Comparison of ENCODE assay signal across 9 cellular contexts in genomic region chr5:140298183-140298601, GRCh38. TPM values are rescaled to one million over a fixed set of nuclear protein-coding genes. Genes with fewer than 3 reads are reported as not detected.
A peak's percentile ranks its signal among the peaks of the same experiment; 100 is the strongest.
DNase-seq lines count a peak whose midpoint lies in the region; ATAC-seq and TF ChIP-seq lines count a peak whose summit lies in the region.
"Had no signal": no experiment of that assay in that cellular context is flagged by ENCODE, and none has a peak within 500 bp of the region (broad histone marks: within the 10 kb centered on the region; RNA-seq: fewer than 3 reads in every experiment).

No MANE protein-coding gene starts in this region.

- H3K36me3 ChIP-seq in ACC112 (ENCODE audit: insufficient read depth, low read length) (0 out of 2 replicates have a peak, but pooled peaks cover 5% of the 10 kb centered on the region), mesendoderm (ENCODE audit: control insufficient read depth, insufficient read depth, low read length) (no peaks in the 10 kb centered on the region)
- no peaks in the 10 kb centered on the region for H3K36me3 ChIP-seq in CD4-positive, alpha-beta memory T cell (ENCODE audit: insufficient read depth, low read length)

- no peak overlapping the region for H3K4ac ChIP-seq in mesendoderm (ENCODE audit: low read depth, low read length)

- peaks cover 40 to 62% (median 50%) of the 10 kb centered on the region in 4 donors for H3K4me1 Mint-ChIP-seq in CD4-positive, alpha-beta memory T cell
- H3K4me1 Mint-ChIP-seq in stimulated activated naive CD8-positive, alpha-beta T cell treated with anti-CD3 and anti-CD28 coated beads, Interleukin-15, amount 100 ng/mL, for 72 hours, result peaks cover 50% of the 10 kb centered on the region

- ATAC-seq in stimulated activated naive CD8-positive, alpha-beta T cell treated with anti-CD3 and anti-CD28 coated beads, Interleukin-15, amount 100 ng/mL, for 72 hours, result no peak

- no peak overlapping the region for H3K56ac ChIP-seq in mesendoderm (ENCODE audit: low read length)

- no peak overlapping the region for H3K4me2 ChIP-seq in mesendoderm (ENCODE audit: low read length)

- in situ Hi-C loops in KBM-7 (cut with MboI; ENCODE audit: low pct_unique_long_range_greater_than_20kb, low sequenced_read_pairs), result no loop called here

- no peak for TF ChIP-seq CTCF in cardiac fibroblast (IDR thresholded peaks at IDR 0.05; ENCODE audit: low read depth, low read length)

- WGBS in mesendoderm (ENCODE audit: extremely low coverage, insufficient coverage, low lambda C conversion rate), result no CpG with 5 or more reads among the region's 1 CpG

- H3K4me1 ChIP-seq in ACC112 (ENCODE audit: control insufficient read depth, insufficient read depth, low read length, unreplicated experiment) (peaks cover 82% of the 10 kb centered on the region), mesendoderm (ENCODE audit: control insufficient read depth, low read depth, low read length) (no peaks in the 10 kb centered on the region)
- H3K4me1 ChIP-seq in CD4-positive, alpha-beta memory T cell (ENCODE audit: insufficient read depth, low read length), result peaks cover 33% of the 10 kb centered on the region

- H2BK15ac ChIP-seq in mesendoderm (replicated peaks; ENCODE audit: low read depth), result no peak overlapping the region

- H2BK120ac ChIP-seq in mesendoderm (ENCODE audit: low read depth, low read length), result no peak overlapping the region

- no peaks in the 10 kb centered on the region for H3K9me3 ChIP-seq in CD4-positive, alpha-beta memory T cell (ENCODE audit: control insufficient read depth in 1 of 2, low read length in 2 of 2)

- H3K27ac Mint-ChIP-seq in CD4-positive, alpha-beta memory T cell, result peak overlapping the region in 1 of 7 donors; percentile 25
- H3K27ac Mint-ChIP-seq in stimulated activated naive CD8-positive, alpha-beta T cell treated with anti-CD3 and anti-CD28 coated beads, Interleukin-15, amount 100 ng/mL, for 72 hours, result no peak overlapping the region

- no peak overlapping the region for H2BK5ac ChIP-seq in mesendoderm (ENCODE audit: low read length)

- no peak overlapping the region for H2AFZ ChIP-seq in ACC112 (ENCODE audit: low read length, unreplicated experiment)

- H3K4me3 Mint-ChIP-seq in CD4-positive, alpha-beta memory T cell, result no peak overlapping the region
- no peak overlapping the region for H3K4me3 Mint-ChIP-seq in stimulated activated naive CD8-positive, alpha-beta T cell treated with anti-CD3 and anti-CD28 coated beads, Interleukin-15, amount 100 ng/mL, for 72 hours

- H3K79me2 ChIP-seq in ACC112 (ENCODE audit: control insufficient read depth, insufficient read depth, low read length, unreplicated experiment), result peaks cover 73% of the 10 kb centered on the region
- peaks cover 35% of the 10 kb centered on the region for H3K79me2 ChIP-seq in mesendoderm (ENCODE audit: control insufficient read depth, insufficient read depth, low read length)

- H3K27me3 ChIP-seq in ACC112 (ENCODE audit: insufficient read depth, low read length) (no peaks in the 10 kb centered on the region), mesendoderm (ENCODE audit: insufficient read depth, low read length, poor library complexity) (no peaks in the 10 kb centered on the region)
- no peaks in the 10 kb centered on the region for H3K27me3 ChIP-seq in CD4-positive, alpha-beta memory T cell (ENCODE audit: insufficient read depth, low read length)

- no peak overlapping the region for H4K5ac ChIP-seq in mesendoderm (ENCODE audit: low read length)

- H2AK5ac ChIP-seq in mesendoderm (ENCODE audit: low read length), result no peak overlapping the region

- peak; percentile 88 for DNase-seq in HT1080 (ENCODE audit: low read depth)
- peak; percentile 37 to 84 for DNase-seq in cardiac fibroblast (ENCODE audit: low read depth in 2 of 2)
- peak; percentile 85 for DNase-seq in mesendoderm
- no peak for DNase-seq in activated CD8-positive, alpha-beta memory T cell treated with anti-CD3 and anti-CD28 coated beads, Interleukin-2, amount 50 U/mL, for 48 hours
- DNase-seq in CD4-positive, alpha-beta memory T cell, result no peak
- DNase-seq in stimulated activated naive CD8-positive, alpha-beta T cell treated with anti-CD3 and anti-CD28 coated beads, Interleukin-15, amount 100 ng/mL, for 72 hours, result no peak
- no peak for DNase-seq in KBM-7
- DNase-seq: activated CD4-positive, alpha-beta T cell treated with anti-CD3 and anti-CD28 coated beads for 1 hour had no signal

- H4K8ac ChIP-seq in mesendoderm (ENCODE audit: low read depth, low read length), result no peak overlapping the region

- intact Hi-C loops in CD4-positive, alpha-beta memory T cell (cut with micrococcal nuclease), result loop anchor here (5.0 kb wide), 1 partner anchor 41 kb away; no protein-coding TSS in a partner anchor

- no peak overlapping the region for H3K23ac ChIP-seq in mesendoderm (ENCODE audit: low read length)

- no peak overlapping the region for H3K9ac ChIP-seq in mesendoderm (ENCODE audit: low read length)

- H3K18ac ChIP-seq in mesendoderm (ENCODE audit: low read length), result no peak overlapping the region

- H3K27me3 Mint-ChIP-seq in CD4-positive, alpha-beta memory T cell, result no peaks in the 10 kb centered on the region
- H3K27me3 Mint-ChIP-seq in stimulated activated naive CD8-positive, alpha-beta T cell treated with anti-CD3 and anti-CD28 coated beads, Interleukin-15, amount 100 ng/mL, for 72 hours, result no peaks in the 10 kb centered on the region

- CTCF ChIA-PET in CD4-positive, alpha-beta memory T cell (lab: Charles Lee; ENCODE audit: partially characterized antibody), result interaction anchor here (1.0 to 1.5 kb wide), 3 partner anchors 53 to 60 kb away, joined by 3 to 6 read pairs (median 4); no protein-coding TSS in a partner anchor

- no peaks in the 10 kb centered on the region for H3K9me3 Mint-ChIP-seq in CD4-positive, alpha-beta memory T cell
- no peaks in the 10 kb centered on the region for H3K9me3 Mint-ChIP-seq in stimulated activated naive CD8-positive, alpha-beta T cell treated with anti-CD3 and anti-CD28 coated beads, Interleukin-15, amount 100 ng/mL, for 72 hours

- POLR2A ChIA-PET in CD4-positive, alpha-beta memory T cell (lab: Charles Lee; ENCODE audit: partially characterized antibody), result no interaction called here

- peak overlapping the region; percentile 87 for H3K27ac ChIP-seq in ACC112 (ENCODE audit: low read depth, low read length)
- no peak overlapping the region for H3K27ac ChIP-seq in mesendoderm (ENCODE audit: low read depth, low read length)
- H3K27ac ChIP-seq in CD4-positive, alpha-beta memory T cell (ENCODE audit: low read depth, low read length), result no peak overlapping the region

- H3K79me1 ChIP-seq in mesendoderm (ENCODE audit: low read length), result peaks cover 5% of the 10 kb centered on the region

- peak overlapping the region; percentile 25; the same call in 1 of the 2 replicates for H3K4me3 ChIP-seq in ACC112 (ENCODE audit: low read depth, low read length)
- no peak overlapping the region for H3K4me3 ChIP-seq in cardiac fibroblast (replicated peaks in 1 of 2; ENCODE audit: low read depth in 2 of 2, low read length in 2 of 2)
- H3K4me3 ChIP-seq in mesendoderm (ENCODE audit: low read length), result no peak overlapping the region
- no peak overlapping the region for H3K4me3 ChIP-seq in CD4-positive, alpha-beta memory T cell (ENCODE audit: low read length in 2 of 2)

- H3K36me3 Mint-ChIP-seq in CD4-positive, alpha-beta memory T cell, result peaks cover 21 to 37% of the 10 kb centered on the region in 2 donors

RNA-seq across cellular contexts. Expression of gene PFDN1, which starts 4.7 kb away (rescaled TPM):
- total RNA-seq in HT1080 (2014; rRNA removed; shearing (Covaris generic)), result 114 and 149 TPM in 2 replicates
- 174 and 198 TPM in 2 replicates for polyA plus RNA-seq in HT1080 (2015; cell fraction: cytosol; rRNA removed)
- 73.5 and 77.0 TPM in 2 replicates for polyA plus RNA-seq in HT1080 (2015; cell fraction: nucleus; rRNA removed)
- 297 TPM for polyA plus RNA-seq in mesendoderm (2013, experiment 1 of 2)
- polyA plus RNA-seq in mesendoderm (2013, experiment 2 of 2), result 277 TPM
- 10 to 100 TPM; 24.8 to 26.2 TPM for total RNA-seq in CD4-positive, alpha-beta memory T cell
- 100 to 1,000 TPM; 116 to 223 TPM for polyA plus RNA-seq in CD4-positive, alpha-beta memory T cell

RNA-seq across cellular contexts. Expression of gene HBEGF, which starts 48.2 kb away (rescaled TPM):
- 55.7 and 61.2 TPM in 2 replicates for total RNA-seq in HT1080 (2014; rRNA removed; shearing (Covaris generic))
- 108 and 109 TPM in 2 replicates for polyA plus RNA-seq in HT1080 (2015; cell fraction: cytosol; rRNA removed)
- 89.7 and 96.6 TPM in 2 replicates for polyA plus RNA-seq in HT1080 (2015; cell fraction: nucleus; rRNA removed)
- polyA plus RNA-seq in mesendoderm (2013, experiment 1 of 2), result 6.7 TPM
- 7.2 TPM for polyA plus RNA-seq in mesendoderm (2013, experiment 2 of 2)
- under 1 TPM; 0.52 to 0.86 TPM for total RNA-seq in CD4-positive, alpha-beta memory T cell
- 1 to 10 TPM; 1.2 to 2.4 TPM for polyA plus RNA-seq in CD4-positive, alpha-beta memory T cell

Comparison
In these comparisons a context has a peak if more than half of its experiments do, and no peak if none do; other contexts are left out.
1. DNase-seq: peak in HT1080 (single experiment), cardiac fibroblast (2 of 2) and mesendoderm (single experiment); none in activated CD8-positive, alpha-beta memory T cell treated with anti-CD3 and anti-CD28 coated beads, Interleukin-2, amount 50 U/mL, for 48 hours (single experiment), CD4-positive, alpha-beta memory T cell (0 of 5), stimulated activated naive CD8-positive, alpha-beta T cell treated with anti-CD3 and anti-CD28 coated beads, Interleukin-15, amount 100 ng/mL, for 72 hours (0 of 2) and KBM-7 (single experiment).
2. RNA of gene HBEGF, which starts 48.2 kb away (total RNA-seq): 55.7 to 61.2 TPM in HT1080; 0.52 to 0.86 TPM in CD4-positive, alpha-beta memory T cell; every median in the first group is over 10 times any median in the second.